Comparison of ENCODE assay signal across 23 cellular contexts in the genomic region with DNA sequence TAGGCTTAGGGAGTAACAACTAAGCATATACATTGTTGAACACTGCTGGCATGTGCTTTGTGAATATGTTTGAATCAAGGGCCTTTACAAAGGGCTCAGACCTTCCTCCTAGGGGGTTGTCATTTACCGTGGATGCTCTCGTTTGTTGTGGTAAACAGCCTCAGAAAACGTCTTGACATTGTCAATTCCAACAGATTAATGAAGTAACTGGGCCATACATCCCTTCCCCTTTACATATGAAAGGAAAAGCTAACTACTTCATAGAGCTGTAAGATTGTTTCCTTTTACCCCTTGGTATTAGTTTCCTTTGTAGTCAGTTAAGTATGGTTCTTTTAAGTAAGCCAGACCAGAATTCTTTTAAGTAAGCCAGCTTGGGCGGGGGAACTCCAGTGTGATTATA. TPM values are rescaled to one million over a fixed set of nuclear protein-coding genes. Genes with fewer than 3 reads are reported as not detected.
"Had no signal": no experiment of that assay in that cellular context is flagged by ENCODE, and none has a peak within 500 bp of the region (broad histone marks: within the 10 kb centered on the region; RNA-seq: fewer than 3 reads in every experiment).

No MANE protein-coding gene starts in this region.

- H3K27ac Mint-ChIP-seq: activated CD4-positive, alpha-beta T cell treated with anti-CD3 and anti-CD28 coated beads, Interleukin-2, amount 10 ng/mL, durations not matched to agents 24 days and 14 days; activated CD8-positive, alpha-beta T cell treated with anti-CD3 and anti-CD28 coated beads, Interleukin-2, amount 10 ng/mL, durations not matched to agents 7 days and 5 days; activated naive CD4-positive, alpha-beta T cell treated with anti-CD3 and anti-CD28 coated beads, Interleukin-2, amount 50 U/mL, for 72 hours; activated T-cell treated with anti-CD3 and anti-CD28 coated beads, Interleukin-2, amount 50 U/mL, for 72 hours; memory B cell; nephron; stimulated activated naive CD8-positive, alpha-beta T cell treated with anti-CD3 and anti-CD28 coated beads, Interleukin-15, Interleukin-2, amounts not matched to agents 100 ng/mL and 50 ng/mL, for 24 hours; T-helper 2 cell treated with Interferon-gamma antibody and Interleukin-4, amounts not matched to agents 5 μg/mL and 100 μg/mL, for 36 hours; type B pancreatic cell had no signal

- ATAC-seq: activated CD8-positive, alpha-beta T cell treated with anti-CD3 and anti-CD28 coated beads, Interleukin-2, amount 10 ng/mL, durations not matched to agents 7 days and 5 days; activated naive CD4-positive, alpha-beta T cell treated with anti-CD3 and anti-CD28 coated beads, Interleukin-2, amount 50 U/mL, for 72 hours; activated T-cell treated with anti-CD3 and anti-CD28 coated beads, Interleukin-2, amount 50 U/mL, for 72 hours; foreskin keratinocyte; right lobe of liver had no signal

- H3K9me3 Mint-ChIP-seq: activated CD4-positive, alpha-beta T cell treated with anti-CD3 and anti-CD28 coated beads, Interleukin-2, amount 10 ng/mL, durations not matched to agents 24 days and 14 days; nephron; T-helper 2 cell treated with Interferon-gamma antibody and Interleukin-4, amounts not matched to agents 5 μg/mL and 100 μg/mL, for 36 hours; type B pancreatic cell had no signal

- DNase-seq: activated CD4-positive, alpha-beta T cell treated with anti-CD3 and anti-CD28 coated beads, Interleukin-2, amount 10 ng/mL, durations not matched to agents 24 days and 14 days; activated CD4-positive, CD25-positive, alpha-beta regulatory T cell; activated CD8-positive, alpha-beta memory T cell treated with anti-CD3 and anti-CD28 coated beads, Interleukin-2, amount 50 U/mL, for 4 hours; activated CD8-positive, alpha-beta T cell treated with anti-CD3 and anti-CD28 coated beads, Interleukin-2, amount 10 ng/mL, durations not matched to agents 7 days and 5 days; activated gamma-delta T cell; activated T-cell treated with anti-CD3 and anti-CD28 coated beads, Interleukin-2, amount 50 U/mL, for 72 hours; amniotic stem cell; effector memory CD4-positive, alpha-beta T cell; foreskin keratinocyte; glutamatergic neuron; hypothalamus; kidney; left ventricle myocardium inferior; right lobe of liver had no signal

- H3K36me3 ChIP-seq: left ventricle myocardium inferior, right lobe of liver, suprapubic skin had no signal

- H3K4me1 ChIP-seq: foreskin keratinocyte, right lobe of liver, suprapubic skin had no signal

- H3K4me3 Mint-ChIP-seq: activated CD4-positive, alpha-beta T cell treated with anti-CD3 and anti-CD28 coated beads, Interleukin-2, amount 10 ng/mL, durations not matched to agents 24 days and 14 days; activated CD8-positive, alpha-beta T cell treated with anti-CD3 and anti-CD28 coated beads, Interleukin-2, amount 10 ng/mL, durations not matched to agents 7 days and 5 days; activated T-cell treated with anti-CD3 and anti-CD28 coated beads, Interleukin-2, amount 50 U/mL, for 72 hours; central memory CD8-positive, alpha-beta T cell; memory B cell; nephron; stimulated activated naive CD8-positive, alpha-beta T cell treated with anti-CD3 and anti-CD28 coated beads, Interleukin-15, Interleukin-2, amounts not matched to agents 100 ng/mL and 50 ng/mL, for 24 hours; T-helper 2 cell treated with Interferon-gamma antibody and Interleukin-4, amounts not matched to agents 5 μg/mL and 100 μg/mL, for 36 hours; type B pancreatic cell had no signal

- H3K36me3 Mint-ChIP-seq: activated naive CD4-positive, alpha-beta T cell treated with anti-CD3 and anti-CD28 coated beads, Interleukin-2, amount 50 U/mL, for 72 hours; memory B cell; type B pancreatic cell had no signal

- H3K27me3 Mint-ChIP-seq: activated CD4-positive, alpha-beta T cell treated with anti-CD3 and anti-CD28 coated beads, Interleukin-2, amount 10 ng/mL, durations not matched to agents 24 days and 14 days; central memory CD8-positive, alpha-beta T cell; memory B cell; stimulated activated naive CD8-positive, alpha-beta T cell treated with anti-CD3 and anti-CD28 coated beads, Interleukin-15, Interleukin-2, amounts not matched to agents 100 ng/mL and 50 ng/mL, for 24 hours; type B pancreatic cell had no signal

- H3K27ac ChIP-seq: coronary artery, foreskin keratinocyte, left ventricle myocardium inferior, right lobe of liver, suprapubic skin had no signal

- H3K27me3 ChIP-seq: foreskin keratinocyte, right lobe of liver, suprapubic skin had no signal

- H3K4me3 ChIP-seq: coronary artery, left ventricle myocardium inferior, right lobe of liver, suprapubic skin had no signal

- H3K9me3 ChIP-seq: left ventricle myocardium inferior, right lobe of liver, suprapubic skin had no signal

- H3K4me1 Mint-ChIP-seq: activated CD4-positive, alpha-beta T cell treated with anti-CD3 and anti-CD28 coated beads, Interleukin-2, amount 10 ng/mL, durations not matched to agents 24 days and 14 days; central memory CD8-positive, alpha-beta T cell; memory B cell had no signal

RNA-seq across cellular contexts. Expression of a gene that starts 42.9 kb away (rescaled TPM):
- total RNA-seq: activated CD4-positive, alpha-beta T cell treated with anti-CD3 and anti-CD28 coated beads, Interleukin-2, amount 10 ng/mL, durations not matched to agents 24 days and 14 days; activated CD8-positive, alpha-beta T cell treated with anti-CD3 and anti-CD28 coated beads, Interleukin-2, amount 10 ng/mL, durations not matched to agents 7 days and 5 days; activated naive CD4-positive, alpha-beta T cell treated with anti-CD3 and anti-CD28 coated beads, Interleukin-2, amount 50 U/mL, for 72 hours; activated T-cell treated with anti-CD3 and anti-CD28 coated beads, Interleukin-2, amount 50 U/mL, for 72 hours had no signal
